Comparison of ENCODE assay signal across 8 cellular contexts in the genomic region with DNA sequence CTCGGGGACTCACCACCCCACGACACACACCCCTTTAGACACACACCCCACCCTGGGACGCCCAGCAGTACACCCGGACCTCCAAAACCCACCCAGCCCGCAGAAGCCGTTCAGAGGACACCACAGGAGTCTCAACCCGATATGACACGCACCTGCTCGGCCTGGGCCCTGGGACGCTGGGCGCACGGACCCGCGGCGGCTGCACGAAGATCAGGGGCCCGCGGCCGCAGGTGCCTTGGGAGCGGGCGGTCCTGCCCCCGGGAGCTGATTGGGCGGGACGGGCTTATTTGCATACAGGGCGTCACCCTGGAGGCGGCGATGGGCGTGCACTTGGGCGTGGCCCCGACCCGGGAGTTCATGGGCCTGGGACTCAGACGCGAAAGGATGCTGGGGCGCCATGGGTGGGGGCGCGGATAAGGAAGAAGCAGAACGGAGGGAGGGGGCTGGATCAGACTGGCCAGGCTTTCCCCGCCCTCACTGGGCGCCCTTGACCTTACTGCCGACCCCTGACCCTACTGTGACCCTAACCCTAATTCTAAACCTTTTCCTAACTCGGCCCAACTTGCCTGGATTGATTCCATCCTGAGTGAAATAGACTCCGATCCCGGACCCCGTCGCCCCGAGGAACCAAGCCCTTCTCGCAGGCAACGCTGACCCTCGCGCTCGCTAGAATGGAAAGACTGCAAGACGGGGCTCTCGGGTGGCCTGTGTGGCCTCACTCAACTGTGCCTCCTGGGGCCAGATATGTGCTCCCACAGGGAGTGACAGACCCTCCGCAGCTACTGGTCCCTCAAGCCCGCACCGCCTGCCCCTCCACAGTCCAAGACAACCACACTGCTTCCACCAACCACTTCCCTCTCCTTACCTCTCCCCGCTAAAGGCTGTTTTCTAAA. TPM values are rescaled to one million over a fixed set of nuclear protein-coding genes. Genes with fewer than 3 reads are reported as not detected.
DNase-seq lines count a peak whose midpoint lies in the region; ATAC-seq and TF ChIP-seq lines count a peak whose summit lies in the region.

A gene (minus strand): TSS at position 211 of the 893 bp plus-strand sequence. CDS start 19,528 bp downstream, outside the sequence.

- no peak within 1 kb of the TSS for H3K27ac ChIP-seq in HUES48 (ENCODE audit: low read depth, low read length)

- H3K27ac Mint-ChIP-seq in activated naive CD4-positive, alpha-beta T cell treated with anti-CD3 and anti-CD28 coated beads, Interleukin-2, amount 10 ng/mL, durations not matched to agents 7 days and 5 days = no peak within 1 kb of the TSS
- no peak within 1 kb of the TSS for H3K27ac Mint-ChIP-seq in progenitor cell of endocrine pancreas

- no peaks in the 10 kb centered on the region for H3K9me3 Mint-ChIP-seq in activated naive CD4-positive, alpha-beta T cell treated with anti-CD3 and anti-CD28 coated beads, Interleukin-2, amount 10 ng/mL, durations not matched to agents 7 days and 5 days
- no peaks in the 10 kb centered on the region for H3K9me3 Mint-ChIP-seq in progenitor cell of endocrine pancreas (ENCODE audit: low read depth)

- peak; percentile 86 for ATAC-seq in GM19463 (IDR thresholded peaks at IDR 0.05; ENCODE audit: unreplicated experiment)
- peak; percentile 94 for ATAC-seq in Right ventricle myocardium superior (ENCODE audit: poor library complexity)

- no peak for TF ChIP-seq CTCF in progenitor cell of endocrine pancreas (IDR thresholded peaks at IDR 0.05; ENCODE audit: unreplicated experiment)

- no peaks in the 10 kb centered on the region for H3K36me3 Mint-ChIP-seq in activated naive CD4-positive, alpha-beta T cell treated with anti-CD3 and anti-CD28 coated beads, Interleukin-2, amount 10 ng/mL, durations not matched to agents 7 days and 5 days
- no peaks in the 10 kb centered on the region for H3K36me3 Mint-ChIP-seq in progenitor cell of endocrine pancreas (ENCODE audit: insufficient read depth)

- no peak within 1 kb of the TSS for H3K9ac ChIP-seq in HUES48 (ENCODE audit: low read depth, low read length)

- H3K4me3 Mint-ChIP-seq in activated naive CD4-positive, alpha-beta T cell treated with anti-CD3 and anti-CD28 coated beads, Interleukin-2, amount 10 ng/mL, durations not matched to agents 7 days and 5 days = no peak within 1 kb of the TSS
- H3K4me3 Mint-ChIP-seq in progenitor cell of endocrine pancreas (ENCODE audit: low read depth) = peak within 1 kb of the TSS; percentile 59

- peaks cover 31% of the 10 kb centered on the region for H3K27me3 ChIP-seq in HUES48 (ENCODE audit: control insufficient read depth, insufficient read depth, low read length)

- intact Hi-C loops in Right ventricle myocardium superior (cut with DNase I) = no loop called here

- no peaks in the 10 kb centered on the region for H3K36me3 ChIP-seq in HUES48 (ENCODE audit: control insufficient read depth, insufficient read depth, low read length)

- no peaks in the 10 kb centered on the region for H3K9me3 ChIP-seq in HUES48 (ENCODE audit: control insufficient read depth, insufficient read depth, low read length)

- CTCF ChIA-PET in activated naive CD4-positive, alpha-beta T cell treated with anti-CD3 and anti-CD28 coated beads, Interleukin-2, amount 10 ng/mL, durations not matched to agents 7 days and 5 days (lab: Charles Lee) = interaction anchor here (1.4 kb wide), 1 partner anchor 23 kb away, joined by 4 read pairs; no protein-coding TSS in a partner anchor

- H3K4me3 ChIP-seq in HUES48 (ENCODE audit: low read depth, low read length) = peak within 1 kb of the TSS; percentile 48

- DNase-seq in COR-L47 (lab: John Stamatoyannopoulos, UW) (peak; percentile 59), SHP77 (lab: John Stamatoyannopoulos, UW) (peak; percentile 74 to 85), Right ventricle myocardium superior (peak; percentile 87), progenitor cell of endocrine pancreas (ENCODE audit: low spot score, unreplicated experiment) (peak; percentile 77), ureter (ENCODE audit: low spot score) (peak; percentile 71)
- peak; percentile 91 for DNase-seq in activated naive CD4-positive, alpha-beta T cell treated with anti-CD3 and anti-CD28 coated beads, Interleukin-2, amount 10 ng/mL, durations not matched to agents 7 days and 5 days

- peaks cover 21% of the 10 kb centered on the region for H3K27me3 Mint-ChIP-seq in activated naive CD4-positive, alpha-beta T cell treated with anti-CD3 and anti-CD28 coated beads, Interleukin-2, amount 10 ng/mL, durations not matched to agents 7 days and 5 days
- H3K27me3 Mint-ChIP-seq in progenitor cell of endocrine pancreas = peaks cover 29% of the 10 kb centered on the region

- H3K4me1 ChIP-seq in HUES48 (ENCODE audit: control insufficient read depth, insufficient read depth, low read length) = peaks cover 12% of the 10 kb centered on the region

- peaks cover 14% of the 10 kb centered on the region for H3K4me1 Mint-ChIP-seq in activated naive CD4-positive, alpha-beta T cell treated with anti-CD3 and anti-CD28 coated beads, Interleukin-2, amount 10 ng/mL, durations not matched to agents 7 days and 5 days
- H3K4me1 Mint-ChIP-seq in progenitor cell of endocrine pancreas (ENCODE audit: low read depth) = peaks cover 4% of the 10 kb centered on the region

RNA-seq across cellular contexts. Expression of the gene that starts here (rescaled TPM):
- total RNA-seq in Right ventricle myocardium superior (0.83 TPM), progenitor cell of endocrine pancreas (4.2 and 4.4 TPM in 2 replicates), ureter (4.4 TPM)

Comparison
In these comparisons a context has a peak if more than half of its experiments do, and no peak if none do; other contexts are left out.
1. Peak in DNase-seq and ATAC-seq in Right ventricle myocardium superior; RNA of the gene not detected or under 1 TPM.